Comparison of ENCODE assay signal across 18 cellular contexts in the genomic region with DNA sequence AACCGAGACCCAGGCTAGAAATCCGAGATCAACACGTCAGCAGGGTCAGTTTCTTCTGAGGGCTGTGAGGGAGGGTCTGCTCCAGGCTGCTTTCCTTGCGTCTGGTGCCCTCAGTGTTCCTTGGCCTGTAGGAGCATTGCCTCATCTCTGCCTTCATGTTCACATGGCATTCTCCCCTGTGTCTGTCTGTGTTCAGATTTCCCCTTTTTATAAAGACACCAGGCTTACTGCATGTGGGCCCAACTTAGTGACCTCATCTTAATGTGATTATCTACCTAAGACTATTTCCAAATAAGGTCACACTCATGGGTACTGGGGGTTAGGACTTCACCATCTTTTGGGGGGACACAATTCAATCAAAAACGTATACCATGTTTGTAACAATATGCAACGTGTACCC. TPM values are rescaled to one million over a fixed set of nuclear protein-coding genes. Genes with fewer than 3 reads are reported as not detected.
DNase-seq lines count a peak whose midpoint lies in the region; ATAC-seq and TF ChIP-seq lines count a peak whose summit lies in the region.
"Had no signal": no experiment of that assay in that cellular context is flagged by ENCODE, and none has a peak within 500 bp of the region (broad histone marks: within the 10 kb centered on the region; RNA-seq: fewer than 3 reads in every experiment).

No MANE protein-coding gene starts in this region.

- H3K4me3 ChIP-seq in effector memory CD4-positive, alpha-beta T cell (ENCODE audit: insufficient read depth, low read depth, low read length, poor library complexity, severe bottlenecking), result peak overlapping the region; percentile 72
- no peak overlapping the region for H3K4me3 ChIP-seq in ascending aorta
- H3K4me3 ChIP-seq: esophagus muscularis mucosa had no signal

- no peak for TF ChIP-seq CTCF in ascending aorta (IDR thresholded peaks at IDR 0.05)

- peaks cover 34% of the 10 kb centered on the region for H3K36me3 Mint-ChIP-seq in T-cell
- peaks cover 63% of the 10 kb centered on the region for H3K36me3 Mint-ChIP-seq in stimulated activated effector memory CD8-positive, alpha-beta T cell treated with anti-CD3 and anti-CD28 coated beads, Interleukin-12 subunit alpha, Interleukin-12 subunit beta, amount 100 ng/mL, for 72 hours

- CTCF ChIA-PET in T-cell (lab: Charles Lee), result interaction anchor here in 1 of 2 donors (1.2 to 1.7 kb wide), 5 partner anchors 13 to 49 kb away, joined by 3 to 10 read pairs (median 9); no protein-coding TSS in a partner anchor

- peak; percentile 4 for DNase-seq in NOMO-1 treated with DMSO at 0.1 percent for 48 hours (lab: John Stamatoyannopoulos, UW; ENCODE audit: unreplicated experiment)
- DNase-seq in NOMO-1 treated with dmso at 0.1 percent for 144 hours (lab: John Stamatoyannopoulos, UW; ENCODE audit: unreplicated experiment), result no peak
- DNase-seq in T-cell, result peak in 1 of 34 experiments; percentile 23
- DNase-seq in effector memory CD4-positive, alpha-beta T cell, result no peak
- DNase-seq in stimulated activated effector memory CD8-positive, alpha-beta T cell treated with anti-CD3 and anti-CD28 coated beads, Interleukin-12 subunit alpha, Interleukin-12 subunit beta, amount 100 ng/mL, for 72 hours (ENCODE audit: low spot score in 2 of 2), result peak in 1 of 2 donors; percentile 68
- DNase-seq in ascending aorta (ENCODE audit: low spot score in 2 of 2), result no peak
- no peak for DNase-seq in T1000 (lab: John Stamatoyannopoulos, UW)
- DNase-seq: 8988T, HCEC 1CT, heart right ventricle, IMR-90, NCI-H1417 treated with DMSO at 0.1 percent for 48 hours had no signal

- ATAC-seq in T-cell (replicated peaks in 1 of 4) (no peak), HG03378 (IDR thresholded peaks at IDR 0.05; ENCODE audit: unreplicated experiment) (no peak)
- ATAC-seq in stimulated activated effector memory CD8-positive, alpha-beta T cell treated with anti-CD3 and anti-CD28 coated beads, Interleukin-12 subunit alpha, Interleukin-12 subunit beta, amount 100 ng/mL, for 72 hours, result peak; percentile 7

- intact Hi-C loops in ascending aorta (cut with DNase I), result no loop called here

- POLR2A ChIA-PET in T-cell (lab: Charles Lee), result interaction anchor here (0.6 to 2.3 kb wide), 7 partner anchors 9 to 22 kb away, joined by 3 to 16 read pairs (median 8); no protein-coding TSS in a partner anchor

- H3K27ac Mint-ChIP-seq in T-cell, result peak overlapping the region; percentile 98 to 99
- H3K27ac Mint-ChIP-seq in stimulated activated effector memory CD8-positive, alpha-beta T cell treated with anti-CD3 and anti-CD28 coated beads, Interleukin-12 subunit alpha, Interleukin-12 subunit beta, amount 100 ng/mL, for 72 hours, result peak overlapping the region; percentile 92

- H3K27me3 ChIP-seq in effector memory CD4-positive, alpha-beta T cell (replicated peaks; ENCODE audit: control insufficient read depth, insufficient read depth, low read length, poor library complexity, severe bottlenecking), result no peaks in the 10 kb centered on the region
- H3K27me3 ChIP-seq in ascending aorta, result no peaks in the 10 kb centered on the region
- H3K27me3 ChIP-seq: esophagus muscularis mucosa, heart right ventricle had no signal

- peaks cover 70 to 86% (median 82%) of the 10 kb centered on the region in 3 donors for H3K4me1 Mint-ChIP-seq in T-cell
- peaks cover 73% of the 10 kb centered on the region for H3K4me1 Mint-ChIP-seq in stimulated activated effector memory CD8-positive, alpha-beta T cell treated with anti-CD3 and anti-CD28 coated beads, Interleukin-12 subunit alpha, Interleukin-12 subunit beta, amount 100 ng/mL, for 72 hours

- H3K4me1 ChIP-seq in effector memory CD4-positive, alpha-beta T cell (ENCODE audit: control insufficient read depth, insufficient read depth, low read length, poor library complexity, severe bottlenecking), result peaks cover 58% of the 10 kb centered on the region
- H3K4me1 ChIP-seq in ascending aorta, result no peaks in the 10 kb centered on the region
- H3K4me1 ChIP-seq: esophagus muscularis mucosa had no signal

- no peaks in the 10 kb centered on the region for H3K27me3 Mint-ChIP-seq in T-cell

- no peaks in the 10 kb centered on the region for H3K9me3 Mint-ChIP-seq in T-cell
- no peaks in the 10 kb centered on the region for H3K9me3 Mint-ChIP-seq in stimulated activated effector memory CD8-positive, alpha-beta T cell treated with anti-CD3 and anti-CD28 coated beads, Interleukin-12 subunit alpha, Interleukin-12 subunit beta, amount 100 ng/mL, for 72 hours

- no peaks in the 10 kb centered on the region for H3K9me3 ChIP-seq in effector memory CD4-positive, alpha-beta T cell (ENCODE audit: control insufficient read depth, low read length)
- H3K9me3 ChIP-seq in ascending aorta, result no peaks in the 10 kb centered on the region
- H3K9me3 ChIP-seq: esophagus muscularis mucosa, heart right ventricle had no signal

- peak overlapping the region; percentile 85 to 97 (median 96) for H3K4me3 Mint-ChIP-seq in T-cell
- H3K4me3 Mint-ChIP-seq in stimulated activated effector memory CD8-positive, alpha-beta T cell treated with anti-CD3 and anti-CD28 coated beads, Interleukin-12 subunit alpha, Interleukin-12 subunit beta, amount 100 ng/mL, for 72 hours, result peak overlapping the region; percentile 82

- H3K27ac ChIP-seq in effector memory CD4-positive, alpha-beta T cell (ENCODE audit: insufficient read depth, low read length, poor library complexity, severe bottlenecking), result peak overlapping the region; percentile 94
- H3K27ac ChIP-seq in ascending aorta, result no peak overlapping the region
- H3K27ac ChIP-seq: C4-2B, esophagus muscularis mucosa had no signal

- peaks cover 4% of the 10 kb centered on the region for H3K36me3 ChIP-seq in effector memory CD4-positive, alpha-beta T cell (ENCODE audit: control insufficient read depth, insufficient read depth, low read length)
- no peaks in the 10 kb centered on the region for H3K36me3 ChIP-seq in ascending aorta

RNA-seq across cellular contexts. Expression of gene C1QTNF9, which starts 57.2 kb away (rescaled TPM):
- total RNA-seq in T-cell (under 1 TPM in 1 of 5 donors, not detected in 4; 0.23 TPM), ascending aorta (not detected)
- total RNA-seq: G401, kidney epithelial cell, SK-MEL-5 had no signal
